ENCODE assay signal across 10 cellular contexts in the genomic region with DNA sequence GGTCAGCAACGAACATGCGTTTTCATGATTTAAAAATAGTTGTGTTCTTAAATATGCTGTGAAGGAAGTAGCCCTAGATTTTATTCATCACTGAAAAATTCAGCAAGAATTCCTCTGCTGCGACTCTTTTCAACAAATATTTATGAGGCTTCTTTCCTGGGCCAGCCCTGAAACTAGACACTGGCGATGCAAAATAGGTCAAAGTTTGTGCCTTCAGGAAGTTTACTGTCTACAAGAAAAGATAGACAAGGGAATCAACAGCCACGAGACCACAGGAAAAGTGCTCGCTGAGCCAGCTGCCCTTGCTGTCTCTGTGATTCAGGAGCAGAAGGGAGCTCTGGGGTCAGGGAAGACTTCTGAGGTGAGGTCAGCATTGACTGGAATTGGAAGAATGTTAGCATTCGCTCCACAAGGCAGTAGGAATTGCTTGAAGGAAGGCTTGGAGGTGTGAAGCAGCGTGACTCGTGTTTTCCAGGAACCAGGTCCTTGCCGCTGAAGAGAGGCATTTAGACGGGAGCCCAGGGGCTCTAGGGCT. TPM values are rescaled to one million over a fixed set of nuclear protein-coding genes. Genes with fewer than 3 reads are reported as not detected.
DNase-seq lines count a peak whose midpoint lies in the region; ATAC-seq, FAIRE-seq and TF ChIP-seq lines count a peak whose summit lies in the region.
"Had no signal": no experiment of that assay in that cellular context is flagged by ENCODE, and none has a peak within 500 bp of the region (broad histone marks: within the 10 kb centered on the region; RNA-seq: fewer than 3 reads in every experiment).

No MANE protein-coding gene starts in this region.

- no peak overlapping the region for H3K27ac ChIP-seq in heart left ventricle

- peaks cover 16% of the 10 kb centered on the region; the same call in 1 of the 2 replicates for H3K36me3 ChIP-seq in Loucy (ENCODE audit: insufficient read depth, low read length)
- peaks cover 10% of the 10 kb centered on the region for H3K36me3 ChIP-seq in bronchial epithelial cell (ENCODE audit: control insufficient read depth, insufficient read depth, low read length)
- peaks cover 0 to 22% (median 21%) of the 10 kb centered on the region in 9 donors for H3K36me3 ChIP-seq in heart left ventricle

- intact Hi-C loops in Calu3 (cut with micrococcal nuclease; ENCODE audit: unreplicated experiment): loop anchor here (5.0 kb wide), 1 partner anchor 362 kb away; no protein-coding TSS in a partner anchor
- intact Hi-C loops in heart left ventricle (cut with DNase I): loop anchor here in 2 of 10 donors (5.0 to 10.0 kb wide), 2 partner anchors 50 to 73 kb away; partner anchors contain the start of genes ARHGEF15 (in 1 of the 2) and NDEL1 (in 1 of the 2)

- peak overlapping the region; percentile 89 for H3K4me3 Mint-ChIP-seq in Calu3 (ENCODE audit: low read depth, unreplicated experiment)

- H3K9me3 ChIP-seq in Loucy (ENCODE audit: insufficient read depth, low read depth, low read length) (no peaks in the 10 kb centered on the region), heart left ventricle (no peaks in the 10 kb centered on the region)

- no TSS peak for BruUV-seq in Calu3 (replicated peaks; lab: Mats Ljungman, UMichigan)

- H3K27me3 ChIP-seq in Loucy (ENCODE audit: insufficient read depth, low read length, poor library complexity, severe bottlenecking) (peaks cover 8% of the 10 kb centered on the region), bronchial epithelial cell (ENCODE audit: control insufficient read depth, insufficient read depth, low read length) (no peaks in the 10 kb centered on the region), heart left ventricle (no peaks in the 10 kb centered on the region)

- CTCF ChIA-PET in Calu3 (lab: Charles Lee): no interaction called here

- peaks cover 54% of the 10 kb centered on the region for H3K36me3 Mint-ChIP-seq in Calu3 (ENCODE audit: insufficient read depth, unreplicated experiment)

- no peaks in the 10 kb centered on the region for H3K9me3 Mint-ChIP-seq in Calu3 (ENCODE audit: low read depth, unreplicated experiment)

- peak overlapping the region; percentile 87 for H3K4me3 ChIP-seq in Loucy (ENCODE audit: low read length, poor library complexity, severe bottlenecking)
- H3K4me3 ChIP-seq in bronchial epithelial cell (ENCODE audit: low read depth, low read length): no peak overlapping the region
- H3K4me3 ChIP-seq in heart left ventricle: no peak overlapping the region

- H3K4me1 ChIP-seq in Loucy (ENCODE audit: insufficient read depth, low read length, poor library complexity, severe bottlenecking) (peaks cover 28% of the 10 kb centered on the region), heart left ventricle (peaks cover 0 to 39% (median 28%) of the 10 kb centered on the region in 12 donors)

- H2AFZ ChIP-seq in Loucy (ENCODE audit: low read length): no peak overlapping the region

- H3F3A ChIP-seq in Loucy (ENCODE audit: low read depth): 0 out of 2 replicates have a peak, but pooled peaks cover 3% of the 10 kb centered on the region

- ATAC-seq in heart left ventricle: no peak
- ATAC-seq in HG02571 (IDR thresholded peaks at IDR 0.05; ENCODE audit: unreplicated experiment): no peak

- H3K9ac ChIP-seq in Loucy (ENCODE audit: low read depth, low read length, poor library complexity, severe bottlenecking): peak overlapping the region; percentile 81

- H3K27ac Mint-ChIP-seq in Calu3 (ENCODE audit: unreplicated experiment): peak overlapping the region; percentile 36

- peak overlapping the region; percentile 62 for H3K4me2 ChIP-seq in Loucy (ENCODE audit: low read depth, low read length, poor library complexity, severe bottlenecking)

- no peaks in the 10 kb centered on the region for H3K27me3 Mint-ChIP-seq in Calu3 (ENCODE audit: unreplicated experiment)

- no peak for TF ChIP-seq CTCF in Calu3 (IDR thresholded peaks at IDR 0.05; ENCODE audit: unreplicated experiment)
- no peak for TF ChIP-seq CTCF in Loucy (conservative IDR thresholded peaks at IDR 0.05; ENCODE audit: low read length)
- no peak for TF ChIP-seq CTCF in bronchial epithelial cell (IDR thresholded peaks at IDR 0.05; ENCODE audit: insufficient read depth, low read length, severe bottlenecking)
- TF ChIP-seq CTCF in heart left ventricle (IDR thresholded peaks at IDR 0.05): no peak

- no peak for DNase-seq in Calu3
- DNase-seq in bronchial epithelial cell (ENCODE audit: low read depth): peak; percentile 73
- DNase-seq in myocyte (ENCODE audit: low read depth): peak; percentile 42
- DNase-seq in heart left ventricle: no peak
- DNase-seq in activated effector memory CD4-positive, alpha-beta T cell treated with anti-CD3 and anti-CD28 coated beads, Interleukin-2, amount 50 U/mL, for 16 hours: no peak
- no peak for DNase-seq in NOMO-1 treated with DMSO at 0.1 percent for 48 hours (lab: John Stamatoyannopoulos, UW; ENCODE audit: unreplicated experiment)
- DNase-seq: NCI-H774 had no signal

- peaks cover 28% of the 10 kb centered on the region for H4K20me1 ChIP-seq in Loucy (ENCODE audit: insufficient read depth, low read length, poor library complexity, severe bottlenecking)

- no peak for FAIRE-seq in bronchial epithelial cell (lab: Jason Lieb, UNC)

- peaks cover 24% of the 10 kb centered on the region for H3K4me1 Mint-ChIP-seq in Calu3 (ENCODE audit: low read depth, unreplicated experiment)

- no peak for TF ChIP-seq POLR2A in heart left ventricle (IDR thresholded peaks at IDR 0.05)

- no peaks in the 10 kb centered on the region for H3K9me2 ChIP-seq in Loucy (replicated peaks; ENCODE audit: low read depth, low read length)

- peaks cover 40% of the 10 kb centered on the region for H3K79me2 ChIP-seq in Loucy (ENCODE audit: insufficient read depth, low read length)

- WGBS in heart left ventricle, 4 donors: 65 to 71% (median 69%) methylated on average over 11 of the region's 11 CpGs

RNA-seq across cellular contexts. Expression of gene RPL26, which starts 1.9 kb away (rescaled TPM):
- total RNA-seq in Calu3 (2022): 739 and 842 TPM in 2 replicates
- total RNA-seq in bronchial epithelial cell: 6,352 and 10,136 TPM in 2 replicates
- total RNA-seq in myocyte: 2,711 and 2,984 TPM in 2 replicates
- 1,858 TPM for polyA plus RNA-seq in myocyte (2012)
- 1,000 to 10,000 TPM in 8 of 9 donors, 100 to 1,000 TPM in 1; 967 to 1,970 (median 1,265) TPM for total RNA-seq in heart left ventricle
- polyA plus RNA-seq in heart left ventricle: 1,000 to 10,000 TPM; 1,139 to 4,104 TPM

RNA-seq across cellular contexts. Expression of gene RNF222, which starts 12.8 kb away (rescaled TPM):
- total RNA-seq in Calu3 (2022) (not detected in 2 replicates), bronchial epithelial cell (under 0.01 and 0.38 TPM in 2 replicates), myocyte (not detected in 2 replicates), heart left ventricle (not detected)
- polyA plus RNA-seq in myocyte (2012): 0.08 TPM
- polyA plus RNA-seq in heart left ventricle: not detected
- total RNA-seq: dermis microvascular lymphatic vessel endothelial cell had no signal

RNA-seq across cellular contexts. Expression of gene ODF4, which starts 45.2 kb away (rescaled TPM):
- total RNA-seq in Calu3 (2022) (not detected in 2 replicates), bronchial epithelial cell (not detected in 2 replicates), myocyte (not detected in 2 replicates), heart left ventricle (not detected)
- polyA plus RNA-seq in myocyte (2012): not detected
- polyA plus RNA-seq in heart left ventricle: not detected
- total RNA-seq: dermis microvascular lymphatic vessel endothelial cell had no signal

RNA-seq across cellular contexts. Expression of gene NDEL1, which starts 50.8 kb away (rescaled TPM):
- 40.5 and 40.8 TPM in 2 replicates for total RNA-seq in Calu3 (2022)
- total RNA-seq in bronchial epithelial cell: 47.1 and 52.6 TPM in 2 replicates
- total RNA-seq in myocyte: 71.1 and 74.7 TPM in 2 replicates
- 58.5 TPM for polyA plus RNA-seq in myocyte (2012)
- 10 to 100 TPM; 23.3 to 35.2 (median 25.8) TPM for total RNA-seq in heart left ventricle
- polyA plus RNA-seq in heart left ventricle: 10 to 100 TPM; 16.5 to 36.4 TPM

Comparison
In these comparisons a context has a peak if more than half of its experiments do, and no peak if none do; other contexts are left out.
1. DNase-seq: peak in bronchial epithelial cell (single experiment) and myocyte (single experiment); none in Calu3 (single experiment), heart left ventricle (0 of 5), activated effector memory CD4-positive, alpha-beta T cell treated with anti-CD3 and anti-CD28 coated beads, Interleukin-2, amount 50 U/mL, for 16 hours (single experiment) and NOMO-1 treated with DMSO at 0.1 percent for 48 hours (single experiment).